In genomic region chrX:137052641-137053235, GRCh38 we compare ENCODE assay signal across 8 cellular contexts. TPM values are rescaled to one million over a fixed set of nuclear protein-coding genes. Genes with fewer than 3 reads are reported as not detected.
DNase-seq lines count a peak whose midpoint lies in the region; ATAC-seq and TF ChIP-seq lines count a peak whose summit lies in the region.

No MANE protein-coding gene starts in this region.

- H3K27me3 ChIP-seq in NT2/D1 (ENCODE audit: insufficient read depth, insufficient read length) (peaks cover 36% of the 10 kb centered on the region), mammary epithelial cell (ENCODE audit: insufficient read depth, low read length) (peaks cover 5% of the 10 kb centered on the region), muscle layer of duodenum (ENCODE audit: low read depth, low read length) (no peaks in the 10 kb centered on the region), vagina (peaks cover 4% of the 10 kb centered on the region)

- H3K79me2 ChIP-seq in mammary epithelial cell (ENCODE audit: insufficient read depth, low read length), result no peaks in the 10 kb centered on the region

- H3K36me3 ChIP-seq in NT2/D1 (ENCODE audit: insufficient read depth, insufficient read length, low read length), result no peaks in the 10 kb centered on the region
- H3K36me3 ChIP-seq in mammary epithelial cell (ENCODE audit: insufficient read depth, low read length), result no peaks in the 10 kb centered on the region
- no peaks in the 10 kb centered on the region for H3K36me3 ChIP-seq in muscle layer of duodenum (ENCODE audit: control insufficient read depth in 1 of 2, insufficient read depth in 2 of 2, low read length in 2 of 2)
- no peaks in the 10 kb centered on the region for H3K36me3 ChIP-seq in vagina

- H3K27ac ChIP-seq in mammary epithelial cell (ENCODE audit: insufficient read depth, low read depth, low read length) (no peak overlapping the region), muscle layer of duodenum (ENCODE audit: low read length) (no peak overlapping the region), vagina (no peak overlapping the region)

- no peaks in the 10 kb centered on the region for H3K9me3 ChIP-seq in NT2/D1 (ENCODE audit: insufficient read depth, low read length)
- H3K9me3 ChIP-seq in mammary epithelial cell (replicated peaks; ENCODE audit: insufficient read depth, low read length), result peaks cover 4% of the 10 kb centered on the region
- no peaks in the 10 kb centered on the region for H3K9me3 ChIP-seq in muscle layer of duodenum (ENCODE audit: control insufficient read depth in 1 of 2, low read length in 2 of 2)
- no peaks in the 10 kb centered on the region for H3K9me3 ChIP-seq in vagina

- TF ChIP-seq CTCF in mammary epithelial cell (conservative IDR thresholded peaks at IDR 0.05 in 1 of 2, IDR thresholded peaks at IDR 0.05 in 1 of 2; ENCODE audit: extremely low read depth in 1 of 2, insufficient read depth in 1 of 2, low read depth in 1 of 2, low read length in 2 of 2), result no peak
- no peak for TF ChIP-seq CTCF in vagina (IDR thresholded peaks at IDR 0.05)

- TF ChIP-seq POLR2A in vagina (IDR thresholded peaks at IDR 0.05), result no peak

- ATAC-seq in GM21786 (IDR thresholded peaks at IDR 0.05; ENCODE audit: unreplicated experiment), result peak; percentile 9

- 39% methylated on average over 32 of the region's 37 CpGs for WGBS in mammary epithelial cell (ENCODE audit: low coverage, missing lambda C conversion rate)

- H3K4me3 ChIP-seq in NT2/D1 (ENCODE audit: insufficient read length, low read depth) (peak overlapping the region; percentile 37), mammary epithelial cell (replicated peaks in 1 of 3; ENCODE audit: insufficient read depth in 1 of 3, low read depth in 2 of 3, low read length in 3 of 3) (peak overlapping the region; percentile 33 to 41 (median 36)), muscle layer of duodenum (ENCODE audit: low read depth in 1 of 2, low read length in 2 of 2) (peak overlapping the region; percentile 46 to 60), vagina (peak overlapping the region; percentile 34 to 40)

- H3K4me1 ChIP-seq in NT2/D1 (ENCODE audit: insufficient read depth, insufficient read length), result no peaks in the 10 kb centered on the region
- no peaks in the 10 kb centered on the region for H3K4me1 ChIP-seq in mammary epithelial cell (ENCODE audit: insufficient read depth, low read length)
- no peaks in the 10 kb centered on the region for H3K4me1 ChIP-seq in muscle layer of duodenum (ENCODE audit: control insufficient read depth in 1 of 2, insufficient read depth in 2 of 2, low read length in 2 of 2)
- peaks cover 12% of the 10 kb centered on the region for H3K4me1 ChIP-seq in vagina

- intact Hi-C loops in mammary epithelial cell (cut with micrococcal nuclease) (loop anchor here (1.0 kb wide), 1 partner anchor 97 kb away; no protein-coding TSS in a partner anchor), vagina (cut with DNase I) (loop anchor here (10.0 kb wide), 1 partner anchor 98 kb away; no protein-coding TSS in a partner anchor)

- H3K9ac ChIP-seq in NT2/D1 (ENCODE audit: insufficient read length, low read depth) (no peak overlapping the region), mammary epithelial cell (ENCODE audit: insufficient read depth, low read length) (no peak overlapping the region)

- BruUV-seq in mammary epithelial cell (replicated peaks; lab: Mats Ljungman, UMichigan), result no TSS peak

- in situ Hi-C loops in mammary epithelial cell (cut with MboI; ENCODE audit: low sequenced_read_pairs in 2 of 2), result no loop called here

- H3K4me2 ChIP-seq in mammary epithelial cell (ENCODE audit: insufficient read depth, low read depth, low read length), result peak overlapping the region; percentile 79

- DNase-seq in D341Med (ENCODE audit: low spot score), result peak; percentile 27
- no peak for DNase-seq in NT2/D1 (ENCODE audit: low read depth, low spot score)
- DNase-seq in mammary epithelial cell, result no peak
- DNase-seq in vagina (ENCODE audit: extremely low spot score in 2 of 2), result no peak
- no peak for DNase-seq in cerebellar nuclear complex (lab: John Stamatoyannopoulos, UW)
- DNase-seq in NCI-H1694 (lab: John Stamatoyannopoulos, UW), result no peak

- dilution Hi-C loops in mammary epithelial cell (cut with HindIII; ENCODE audit: low sequenced_read_pairs), result no loop called here

- peak overlapping the region; percentile 44 for H2AFZ ChIP-seq in mammary epithelial cell (ENCODE audit: low read depth, low read length)

- CTCF ChIA-PET in mammary epithelial cell (lab: Charles Lee; ENCODE audit: low non-redundant PET), result interaction anchor here (0.6 kb wide), 1 partner anchor 92 kb away, joined by 4 read pairs; no protein-coding TSS in a partner anchor

- H4K20me1 ChIP-seq in mammary epithelial cell (ENCODE audit: insufficient read depth, low read length), result no peaks in the 10 kb centered on the region

RNA-seq across cellular contexts. Expression of gene GPR101, which starts 18.9 kb away (rescaled TPM):
- total RNA-seq in mammary epithelial cell (not detected), vagina (not detected)
- polyA plus RNA-seq in mammary epithelial cell, result not detected
- polyA minus RNA-seq in mammary epithelial cell, result not detected
